ENCODE assay signal across 1 cellular context in the genomic region with DNA sequence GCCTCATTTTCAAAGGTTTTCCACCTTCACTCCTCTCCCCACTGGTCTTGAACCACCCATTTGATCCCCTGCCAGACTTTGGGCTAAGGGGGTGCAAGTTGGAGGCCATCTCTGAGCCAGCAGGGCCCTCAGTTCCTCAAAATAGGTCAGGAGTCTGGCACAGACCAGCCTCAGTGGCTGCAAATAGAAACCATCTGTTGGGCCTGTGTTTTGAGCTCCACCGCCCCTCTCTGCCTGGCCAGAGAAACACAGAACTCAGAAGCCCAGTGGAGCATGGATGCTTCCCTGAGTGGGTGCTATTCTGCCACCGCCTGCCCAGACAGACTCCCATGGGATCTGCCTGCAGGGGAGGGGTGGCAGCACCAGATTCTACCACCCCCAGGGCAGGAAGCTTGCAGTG.
TF ChIP-seq lines count a peak whose summit lies in the region.

No MANE protein-coding gene starts in this region.

TF ChIP-seq in IMR-90, 13 proteins besides CTCF, POLR2A, EP300 and RAD21 (continued from another document):
- TF ChIP-seq, protein P1, sequence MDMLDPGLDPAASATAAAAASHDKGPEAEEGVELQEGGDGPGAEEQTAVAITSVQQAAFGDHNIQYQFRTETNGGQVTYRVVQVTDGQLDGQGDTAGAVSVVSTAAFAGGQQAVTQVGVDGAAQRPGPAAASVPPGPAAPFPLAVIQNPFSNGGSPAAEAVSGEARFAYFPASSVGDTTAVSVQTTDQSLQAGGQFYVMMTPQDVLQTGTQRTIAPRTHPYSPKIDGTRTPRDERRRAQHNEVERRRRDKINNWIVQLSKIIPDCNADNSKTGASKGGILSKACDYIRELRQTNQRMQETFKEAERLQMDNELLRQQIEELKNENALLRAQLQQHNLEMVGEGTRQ (IDR thresholded peaks at IDR 0.05; ENCODE audit: low read depth, low read length) = no peak
- TF ChIP-seq FOS (IDR thresholded peaks at IDR 0.05; ENCODE audit: low read depth, low read length) (no peak), MAFK (IDR thresholded peaks at IDR 0.05; ENCODE audit: low read depth, low read length) (no peak), MAZ (IDR thresholded peaks at IDR 0.05; ENCODE audit: borderline replicate concordance, low read depth, low read length) (no peak), RCOR1 (IDR thresholded peaks at IDR 0.05; ENCODE audit: insufficient replicate concordance, low read length) (no peak), CHD1 (IDR thresholded peaks at IDR 0.05; ENCODE audit: low read depth, low read length) (no peak), BHLHE40 (IDR thresholded peaks at IDR 0.05; ENCODE audit: low read depth, low read length) (no peak), SMC3 (IDR thresholded peaks at IDR 0.05; ENCODE audit: low read depth, low read length) (no peak), MXI1 (IDR thresholded peaks at IDR 0.05; ENCODE audit: borderline replicate concordance, low read depth, low read length) (no peak), CEBPB (IDR thresholded peaks at IDR 0.05; ENCODE audit: low read depth, low read length) (no peak)
- TF ChIP-seq, protein P2, sequence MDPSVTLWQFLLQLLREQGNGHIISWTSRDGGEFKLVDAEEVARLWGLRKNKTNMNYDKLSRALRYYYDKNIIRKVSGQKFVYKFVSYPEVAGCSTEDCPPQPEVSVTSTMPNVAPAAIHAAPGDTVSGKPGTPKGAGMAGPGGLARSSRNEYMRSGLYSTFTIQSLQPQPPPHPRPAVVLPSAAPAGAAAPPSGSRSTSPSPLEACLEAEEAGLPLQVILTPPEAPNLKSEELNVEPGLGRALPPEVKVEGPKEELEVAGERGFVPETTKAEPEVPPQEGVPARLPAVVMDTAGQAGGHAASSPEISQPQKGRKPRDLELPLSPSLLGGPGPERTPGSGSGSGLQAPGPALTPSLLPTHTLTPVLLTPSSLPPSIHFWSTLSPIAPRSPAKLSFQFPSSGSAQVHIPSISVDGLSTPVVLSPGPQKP (IDR thresholded peaks at IDR 0.05; ENCODE audit: borderline replicate concordance, low read depth, low read length) = no peak
